In the genomic region with DNA sequence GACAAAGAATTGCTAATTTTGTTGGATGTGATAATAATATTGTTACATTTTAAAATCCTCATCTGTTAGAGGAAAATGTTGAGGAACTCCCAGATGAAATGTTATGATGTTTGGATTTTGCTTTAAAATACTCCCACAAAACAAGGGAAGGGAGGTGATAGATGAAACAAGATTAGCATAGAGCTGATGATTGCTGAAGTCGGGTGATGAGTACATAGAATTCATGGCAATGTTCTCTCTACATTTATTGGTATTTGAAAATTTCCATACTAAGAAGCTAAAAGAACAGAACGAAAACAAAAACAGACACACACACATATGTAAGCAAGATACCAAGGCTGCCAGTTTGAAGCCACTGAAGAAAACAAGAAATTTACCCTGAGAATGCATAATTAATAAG, we compare ENCODE assay signal across 9 cellular contexts. TPM values are rescaled to one million over a fixed set of nuclear protein-coding genes. Genes with fewer than 3 reads are reported as not detected.
DNase-seq lines count a peak whose midpoint lies in the region; TF ChIP-seq lines count a peak whose summit lies in the region.
"Had no signal": no experiment of that assay in that cellular context is flagged by ENCODE, and none has a peak within 500 bp of the region (broad histone marks: within the 10 kb centered on the region; RNA-seq: fewer than 3 reads in every experiment).

No MANE protein-coding gene starts in this region.

- H3K36me3 ChIP-seq in HEK293 (ENCODE audit: control insufficient read depth in 2 of 2, insufficient read depth in 1 of 2, low read length in 2 of 2): peaks cover 0 to 18% of the 10 kb centered on the region in 2 experiments; a peak in 1 of 3 replicates

- POLR2A ChIA-PET in HEK293 (lab: Yijun Ruan, JAX): interaction anchor here (0.6 to 3.4 kb wide), 4 partner anchors 7 to 147 kb away, joined by 3 to 32 read pairs (median 6); a partner anchor contains a TSS

- peaks cover 26% of the 10 kb centered on the region for H3K36me3 Mint-ChIP-seq in activated T-helper 1 cell treated with anti-CD3 and anti-CD28 coated beads, Interleukin-12 subunit alpha, Interleukin-12 subunit beta, Interleukin-2, Interleukin-4 antibody, amounts not matched to agents 30 ng/mL and 10 ng/mL and 1 ng/mL, durations not matched to agents 14 hours and 24 hours and 36 hours (ENCODE audit: low read depth)

- DNase-seq in activated T-helper 1 cell treated with anti-CD3 and anti-CD28 coated beads, Interleukin-12 subunit alpha, Interleukin-12 subunit beta, Interleukin-2, Interleukin-4 antibody, amounts not matched to agents 30 ng/mL and 10 ng/mL and 1 ng/mL, durations not matched to agents 14 hours and 24 hours and 36 hours (ENCODE audit: low spot score): no peak
- DNase-seq in globus pallidus (ENCODE audit: low spot score): peak; percentile 27
- DNase-seq in skeletal muscle cell (ENCODE audit: low read depth): no peak
- no peak for DNase-seq in NCI-H1436 treated with DMSO at 0.1 percent for 48 hours (lab: John Stamatoyannopoulos, UW)
- no peak for DNase-seq in middle frontal gyrus (ENCODE audit: extremely low spot score, low spot score)
- DNase-seq in activated CD8-positive, alpha-beta memory T cell treated with anti-CD3 and anti-CD28 coated beads for 24 hours: no peak
- no peak for DNase-seq in UCSD-AML1 (lab: John Stamatoyannopoulos, UW; ENCODE audit: unreplicated experiment)
- DNase-seq: activated CD8-positive, alpha-beta memory T cell treated with anti-CD3 and anti-CD28 coated beads, Interleukin-2, amount 50 U/mL, for 48 hours had no signal

- no peaks in the 10 kb centered on the region for H3K9me3 ChIP-seq in HEK293 (ENCODE audit: control insufficient read depth, insufficient read depth, low read depth, low read length)

- H3K4me3 ChIP-seq in HEK293 (ENCODE audit: low read depth, low read length) (peak overlapping the region; percentile 62), skeletal muscle cell (ENCODE audit: low read depth, low read length) (peak overlapping the region; percentile 76)

- CTCF ChIA-PET in HEK293 (lab: Yijun Ruan, JAX): interaction anchor here (0.6 to 3.2 kb wide), 14 partner anchors 9 to 735 kb away, joined by 3 to 22 read pairs (median 3); no protein-coding TSS in a partner anchor

- peaks cover 11% of the 10 kb centered on the region for H3K27me3 Mint-ChIP-seq in activated T-helper 1 cell treated with anti-CD3 and anti-CD28 coated beads, Interleukin-12 subunit alpha, Interleukin-12 subunit beta, Interleukin-2, Interleukin-4 antibody, amounts not matched to agents 30 ng/mL and 10 ng/mL and 1 ng/mL, durations not matched to agents 14 hours and 24 hours and 36 hours (ENCODE audit: insufficient read depth)

- H3K4me1 Mint-ChIP-seq in activated T-helper 1 cell treated with anti-CD3 and anti-CD28 coated beads, Interleukin-12 subunit alpha, Interleukin-12 subunit beta, Interleukin-2, Interleukin-4 antibody, amounts not matched to agents 30 ng/mL and 10 ng/mL and 1 ng/mL, durations not matched to agents 14 hours and 24 hours and 36 hours (ENCODE audit: low read depth): peaks cover 70% of the 10 kb centered on the region

- peak overlapping the region; percentile 45 for H3K27ac Mint-ChIP-seq in activated T-helper 1 cell treated with anti-CD3 and anti-CD28 coated beads, Interleukin-12 subunit alpha, Interleukin-12 subunit beta, Interleukin-2, Interleukin-4 antibody, amounts not matched to agents 30 ng/mL and 10 ng/mL and 1 ng/mL, durations not matched to agents 14 hours and 24 hours and 36 hours

- H3K27ac ChIP-seq in HEK293 (ENCODE audit: extremely low read depth, low read depth, low read length): no peak overlapping the region; the same call in 1 of the 2 replicates

- H3K9me3 Mint-ChIP-seq in activated T-helper 1 cell treated with anti-CD3 and anti-CD28 coated beads, Interleukin-12 subunit alpha, Interleukin-12 subunit beta, Interleukin-2, Interleukin-4 antibody, amounts not matched to agents 30 ng/mL and 10 ng/mL and 1 ng/mL, durations not matched to agents 14 hours and 24 hours and 36 hours: no peaks in the 10 kb centered on the region

- 0 out of 2 replicates have a peak, but pooled peaks cover 4% of the 10 kb centered on the region for H3K4me1 ChIP-seq in HEK293 (ENCODE audit: control insufficient read depth, insufficient read depth, low read length)

- H3K4me3 Mint-ChIP-seq in activated T-helper 1 cell treated with anti-CD3 and anti-CD28 coated beads, Interleukin-12 subunit alpha, Interleukin-12 subunit beta, Interleukin-2, Interleukin-4 antibody, amounts not matched to agents 30 ng/mL and 10 ng/mL and 1 ng/mL, durations not matched to agents 14 hours and 24 hours and 36 hours: peak overlapping the region; percentile 88

- intact Hi-C loops in activated T-helper 1 cell treated with anti-CD3 and anti-CD28 coated beads, Interleukin-12 subunit alpha, Interleukin-12 subunit beta, Interleukin-2, Interleukin-4 antibody, amounts not matched to agents 30 ng/mL and 10 ng/mL and 1 ng/mL, durations not matched to agents 14 hours and 24 hours and 36 hours (cut with micrococcal nuclease): loop anchor here (5.0 to 10.0 kb wide), 3 partner anchors 241 to 661 kb away; no protein-coding TSS in a partner anchor

- TF ChIP-seq CTCF in HEK293 (tag by site-specific recombination; IDR thresholded peaks at IDR 0.05): no peak

TF ChIP-seq in HEK293, 187 proteins besides CTCF, POLR2A, EP300 and RAD21:
- TF ChIP-seq REPIN1 (tag by site-specific recombination; IDR thresholded peaks at IDR 0.05; ENCODE audit: low read depth) (no peak), ZNF626 (tag by site-specific recombination; IDR thresholded peaks at IDR 0.05) (no peak), ZBTB20 (tag by site-specific recombination; IDR thresholded peaks at IDR 0.05) (peak; percentile 27; the same call in 1 of the 2 replicates), GLIS1 (tag by site-specific recombination; IDR thresholded peaks at IDR 0.05) (no peak), ZFP41 (tag by site-specific recombination; IDR thresholded peaks at IDR 0.05; ENCODE audit: borderline replicate concordance) (no peak), ZNF707 (tag by site-specific recombination; IDR thresholded peaks at IDR 0.05) (no peak), ZNF624 (tag by site-specific recombination; IDR thresholded peaks at IDR 0.05) (no peak), ZNF335 (tag by site-specific recombination; conservative IDR thresholded peaks at IDR 0.05) (0 out of 2 replicates have a peak, but pooled peaks have one; percentile 0), ZNF302 (tag by site-specific recombination; IDR thresholded peaks at IDR 0.05; ENCODE audit: low read depth) (no peak), ZNF366 (tag by site-specific recombination; conservative IDR thresholded peaks at IDR 0.05) (peak; percentile 36; the same call in 1 of the 2 replicates), MYNN (tag by site-specific recombination; IDR thresholded peaks at IDR 0.05; ENCODE audit: borderline replicate concordance) (no peak)
- TF ChIP-seq, protein P1, sequence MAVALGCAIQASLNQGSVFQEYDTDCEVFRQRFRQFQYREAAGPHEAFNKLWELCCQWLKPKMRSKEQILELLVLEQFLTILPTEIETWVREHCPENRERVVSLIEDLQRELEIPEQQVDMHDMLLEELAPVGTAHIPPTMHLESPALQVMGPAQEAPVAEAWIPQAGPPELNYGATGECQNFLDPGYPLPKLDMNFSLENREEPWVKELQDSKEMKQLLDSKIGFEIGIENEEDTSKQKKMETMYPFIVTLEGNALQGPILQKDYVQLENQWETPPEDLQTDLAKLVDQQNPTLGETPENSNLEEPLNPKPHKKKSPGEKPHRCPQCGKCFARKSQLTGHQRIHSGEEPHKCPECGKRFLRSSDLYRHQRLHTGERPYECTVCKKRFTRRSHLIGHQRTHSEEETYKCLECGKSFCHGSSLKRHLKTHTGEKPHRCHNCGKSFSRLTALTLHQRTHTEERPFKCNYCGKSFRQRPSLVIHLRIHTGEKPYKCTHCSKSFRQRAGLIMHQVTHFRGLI (tag by site-specific recombination; IDR thresholded peaks at IDR 0.05): no peak
- TF ChIP-seq, protein P2, sequence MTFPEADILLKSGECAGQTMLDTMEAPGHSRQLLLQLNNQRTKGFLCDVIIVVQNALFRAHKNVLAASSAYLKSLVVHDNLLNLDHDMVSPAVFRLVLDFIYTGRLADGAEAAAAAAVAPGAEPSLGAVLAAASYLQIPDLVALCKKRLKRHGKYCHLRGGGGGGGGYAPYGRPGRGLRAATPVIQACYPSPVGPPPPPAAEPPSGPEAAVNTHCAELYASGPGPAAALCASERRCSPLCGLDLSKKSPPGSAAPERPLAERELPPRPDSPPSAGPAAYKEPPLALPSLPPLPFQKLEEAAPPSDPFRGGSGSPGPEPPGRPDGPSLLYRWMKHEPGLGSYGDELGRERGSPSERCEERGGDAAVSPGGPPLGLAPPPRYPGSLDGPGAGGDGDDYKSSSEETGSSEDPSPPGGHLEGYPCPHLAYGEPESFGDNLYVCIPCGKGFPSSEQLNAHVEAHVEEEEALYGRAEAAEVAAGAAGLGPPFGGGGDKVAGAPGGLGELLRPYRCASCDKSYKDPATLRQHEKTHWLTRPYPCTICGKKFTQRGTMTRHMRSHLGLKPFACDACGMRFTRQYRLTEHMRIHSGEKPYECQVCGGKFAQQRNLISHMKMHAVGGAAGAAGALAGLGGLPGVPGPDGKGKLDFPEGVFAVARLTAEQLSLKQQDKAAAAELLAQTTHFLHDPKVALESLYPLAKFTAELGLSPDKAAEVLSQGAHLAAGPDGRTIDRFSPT (tag by site-specific recombination; IDR thresholded peaks at IDR 0.05): no peak

RNA-seq across cellular contexts. Expression of a gene that starts 1.6 kb away (rescaled TPM):
- total RNA-seq in activated T-helper 1 cell treated with anti-CD3 and anti-CD28 coated beads, Interleukin-12 subunit alpha, Interleukin-12 subunit beta, Interleukin-2, Interleukin-4 antibody, amounts not matched to agents 30 ng/mL and 10 ng/mL and 1 ng/mL, durations not matched to agents 14 hours and 24 hours and 36 hours: 35.8 and 38.7 TPM in 2 replicates
